In genomic region chr5:101897914-101898313, GRCh38 we compare ENCODE assay signal across 9 cellular contexts.
A peak's percentile ranks its signal among the peaks of the same experiment; 100 is the strongest.
DNase-seq lines count a peak whose midpoint lies in the region; ATAC-seq and TF ChIP-seq lines count a peak whose summit lies in the region.
"Had no signal": no experiment of that assay in that cellular context is flagged by ENCODE, and none has a peak within 500 bp of the region (broad histone marks: within the 10 kb centered on the region; RNA-seq: fewer than 3 reads in every experiment).

No MANE protein-coding gene starts in this region.

- intact Hi-C loops in colonic mucosa (cut with DNase I), result no loop called here

- WGBS in endodermal cell (ENCODE audit: insufficient coverage in 1 of 2, insufficient read length in 1 of 2), 2 experiments, result 85% methylated on average over 5 of the region's 5 CpGs

- DNase-seq in GM12865 (ENCODE audit: low read depth), result peak; percentile 3
- peak; percentile 85 for DNase-seq in NCI-H345 (lab: John Stamatoyannopoulos, UW)
- DNase-seq in endodermal cell, result peak; percentile 71
- DNase-seq in colonic mucosa, result no peak
- no peak for DNase-seq in activated naive CD4-positive, alpha-beta T cell treated with anti-CD3 and anti-CD28 coated beads, Interleukin-2, amount 10 ng/mL, durations not matched to agents 7 days and 5 days

- H3K4me3 ChIP-seq in GM12865 (ENCODE audit: low read depth, low read length), result no peak overlapping the region
- H3K4me3 ChIP-seq in endodermal cell (ENCODE audit: low read length), result no peak overlapping the region
- H3K4me3 ChIP-seq in colonic mucosa, result no peak overlapping the region

- H3K9ac ChIP-seq in endodermal cell (ENCODE audit: extremely low read depth, low read length, poor library complexity, severe bottlenecking) (no peak overlapping the region), colonic mucosa (ENCODE audit: low read depth in 2 of 2, low read length in 2 of 2) (no peak overlapping the region)

- H3K27me3 Mint-ChIP-seq in endodermal cell (ENCODE audit: insufficient read depth), result no peaks in the 10 kb centered on the region
- H3K27me3 Mint-ChIP-seq in activated naive CD4-positive, alpha-beta T cell treated with anti-CD3 and anti-CD28 coated beads, Interleukin-2, amount 10 ng/mL, durations not matched to agents 7 days and 5 days, result no peaks in the 10 kb centered on the region

- H3K4me1 ChIP-seq in endodermal cell (ENCODE audit: control insufficient read depth, insufficient read depth, low read length), result no peaks in the 10 kb centered on the region
- no peaks in the 10 kb centered on the region for H3K4me1 ChIP-seq in colonic mucosa

- H3K4me3 Mint-ChIP-seq in endodermal cell, result no peak overlapping the region
- no peak overlapping the region for H3K4me3 Mint-ChIP-seq in activated naive CD4-positive, alpha-beta T cell treated with anti-CD3 and anti-CD28 coated beads, Interleukin-2, amount 10 ng/mL, durations not matched to agents 7 days and 5 days

- H3K4me1 Mint-ChIP-seq in endodermal cell, result peaks cover 4% of the 10 kb centered on the region
- no peaks in the 10 kb centered on the region for H3K4me1 Mint-ChIP-seq in activated naive CD4-positive, alpha-beta T cell treated with anti-CD3 and anti-CD28 coated beads, Interleukin-2, amount 10 ng/mL, durations not matched to agents 7 days and 5 days

- ATAC-seq in HG02840 (IDR thresholded peaks at IDR 0.05; ENCODE audit: low FRiP score, unreplicated experiment) (peak; percentile 44), GM21737 (IDR thresholded peaks at IDR 0.05; ENCODE audit: unreplicated experiment) (no peak), GM18511 (IDR thresholded peaks at IDR 0.05; ENCODE audit: unreplicated experiment) (no peak)

- H3K27ac ChIP-seq in endodermal cell (ENCODE audit: low read depth, low read length) (no peak overlapping the region), colonic mucosa (no peak overlapping the region)
- H3K27ac ChIP-seq: HL-60 had no signal

- H3K36me3 ChIP-seq in endodermal cell (ENCODE audit: control insufficient read depth, insufficient read depth, low read length), result no peaks in the 10 kb centered on the region
- no peaks in the 10 kb centered on the region for H3K36me3 ChIP-seq in colonic mucosa

- TF ChIP-seq CTCF in GM12865 (IDR thresholded peaks at IDR 0.05; ENCODE audit: insufficient read depth, low read depth, low read length, missing control alignments) (no peak), endodermal cell (conservative IDR thresholded peaks at IDR 0.05) (no peak), colonic mucosa (IDR thresholded peaks at IDR 0.05) (no peak)

- CTCF ChIA-PET in activated naive CD4-positive, alpha-beta T cell treated with anti-CD3 and anti-CD28 coated beads, Interleukin-2, amount 10 ng/mL, durations not matched to agents 7 days and 5 days (lab: Charles Lee), result no interaction called here

- H3K36me3 Mint-ChIP-seq in endodermal cell (ENCODE audit: low read depth), result no peaks in the 10 kb centered on the region
- no peaks in the 10 kb centered on the region for H3K36me3 Mint-ChIP-seq in activated naive CD4-positive, alpha-beta T cell treated with anti-CD3 and anti-CD28 coated beads, Interleukin-2, amount 10 ng/mL, durations not matched to agents 7 days and 5 days

- H3K9me3 Mint-ChIP-seq in endodermal cell, result no peaks in the 10 kb centered on the region
- no peaks in the 10 kb centered on the region for H3K9me3 Mint-ChIP-seq in activated naive CD4-positive, alpha-beta T cell treated with anti-CD3 and anti-CD28 coated beads, Interleukin-2, amount 10 ng/mL, durations not matched to agents 7 days and 5 days

- no peaks in the 10 kb centered on the region for H3K27me3 ChIP-seq in endodermal cell (ENCODE audit: control insufficient read depth, insufficient read depth, low read length, poor library complexity, severe bottlenecking)
- no peaks in the 10 kb centered on the region for H3K27me3 ChIP-seq in colonic mucosa

- peak overlapping the region; percentile 55 for H3K27ac Mint-ChIP-seq in endodermal cell
- no peak overlapping the region for H3K27ac Mint-ChIP-seq in activated naive CD4-positive, alpha-beta T cell treated with anti-CD3 and anti-CD28 coated beads, Interleukin-2, amount 10 ng/mL, durations not matched to agents 7 days and 5 days

- H3K9me3 ChIP-seq in endodermal cell (ENCODE audit: control insufficient read depth, low read length) (no peaks in the 10 kb centered on the region), colonic mucosa (no peaks in the 10 kb centered on the region)

Comparison
In these comparisons a context has a peak if more than half of its experiments do, and no peak if none do; other contexts are left out.
1. DNase-seq: peak in GM12865 (single experiment), NCI-H345 (single experiment) and endodermal cell (single experiment); none in colonic mucosa (single experiment) and activated naive CD4-positive, alpha-beta T cell treated with anti-CD3 and anti-CD28 coated beads, Interleukin-2, amount 10 ng/mL, durations not matched to agents 7 days and 5 days (single experiment).